ENCODE assay signal across 1 cellular context in genomic region chr5:135481908-135482307, GRCh38.
TF ChIP-seq lines count a peak whose summit lies in the region.

No MANE protein-coding gene starts in this region.

TF ChIP-seq in HepG2, 621 proteins besides CTCF, POLR2A, EP300 and RAD21 (continues in another document):
- no peak for TF ChIP-seq ZNF33B (CRISPR knock-in tag; IDR thresholded peaks at IDR 0.05)
- TF ChIP-seq, protein P1, sequence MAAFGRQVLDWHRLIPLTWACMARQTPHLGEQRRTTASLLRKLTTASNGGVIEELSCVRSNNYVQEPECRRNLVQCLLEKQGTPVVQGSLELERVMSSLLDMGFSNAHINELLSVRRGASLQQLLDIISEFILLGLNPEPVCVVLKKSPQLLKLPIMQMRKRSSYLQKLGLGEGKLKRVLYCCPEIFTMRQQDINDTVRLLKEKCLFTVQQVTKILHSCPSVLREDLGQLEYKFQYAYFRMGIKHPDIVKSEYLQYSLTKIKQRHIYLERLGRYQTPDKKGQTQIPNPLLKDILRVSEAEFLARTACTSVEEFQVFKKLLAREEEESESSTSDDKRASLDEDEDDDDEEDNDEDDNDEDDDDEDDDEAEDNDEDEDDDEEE (CRISPR knock-in tag; IDR thresholded peaks at IDR 0.05) = no peak
- TF ChIP-seq, protein P2, sequence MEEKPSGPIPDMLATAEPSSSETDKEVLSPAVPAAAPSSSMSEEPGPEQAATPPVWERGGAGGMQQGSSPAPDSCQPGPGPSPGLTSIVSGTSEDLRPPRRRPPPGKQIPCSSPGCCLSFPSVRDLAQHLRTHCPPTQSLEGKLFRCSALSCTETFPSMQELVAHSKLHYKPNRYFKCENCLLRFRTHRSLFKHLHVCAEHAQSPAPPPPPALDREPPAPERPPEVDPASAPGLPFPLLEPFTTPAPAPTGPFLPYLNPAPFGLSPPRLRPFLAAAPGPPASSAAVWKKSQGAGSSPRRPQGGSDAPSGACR (CRISPR knock-in tag; IDR thresholded peaks at IDR 0.05) = no peak
- TF ChIP-seq ZNF281 (CRISPR knock-in tag; IDR thresholded peaks at IDR 0.05; ENCODE audit: borderline replicate concordance) = no peak
- 0 out of 2 replicates have a peak, but pooled peaks have one; percentile 16 for TF ChIP-seq RAD51 (IDR thresholded peaks at IDR 0.05; ENCODE audit: borderline replicate concordance)
- no peak for TF ChIP-seq NR2F6 (IDR thresholded peaks at IDR 0.05)
- no peak for TF ChIP-seq NR2F6 (CRISPR knock-in tag; IDR thresholded peaks at IDR 0.05)
- no peak for TF ChIP-seq MZF1 (CRISPR knock-in tag; IDR thresholded peaks at IDR 0.05; ENCODE audit: borderline replicate concordance)
- TF ChIP-seq ZNF329 (CRISPR knock-in tag; IDR thresholded peaks at IDR 0.05; ENCODE audit: low read depth) = no peak
- TF ChIP-seq IRF2 (CRISPR knock-in tag; IDR thresholded peaks at IDR 0.05) = no peak
- TF ChIP-seq, protein P3, sequence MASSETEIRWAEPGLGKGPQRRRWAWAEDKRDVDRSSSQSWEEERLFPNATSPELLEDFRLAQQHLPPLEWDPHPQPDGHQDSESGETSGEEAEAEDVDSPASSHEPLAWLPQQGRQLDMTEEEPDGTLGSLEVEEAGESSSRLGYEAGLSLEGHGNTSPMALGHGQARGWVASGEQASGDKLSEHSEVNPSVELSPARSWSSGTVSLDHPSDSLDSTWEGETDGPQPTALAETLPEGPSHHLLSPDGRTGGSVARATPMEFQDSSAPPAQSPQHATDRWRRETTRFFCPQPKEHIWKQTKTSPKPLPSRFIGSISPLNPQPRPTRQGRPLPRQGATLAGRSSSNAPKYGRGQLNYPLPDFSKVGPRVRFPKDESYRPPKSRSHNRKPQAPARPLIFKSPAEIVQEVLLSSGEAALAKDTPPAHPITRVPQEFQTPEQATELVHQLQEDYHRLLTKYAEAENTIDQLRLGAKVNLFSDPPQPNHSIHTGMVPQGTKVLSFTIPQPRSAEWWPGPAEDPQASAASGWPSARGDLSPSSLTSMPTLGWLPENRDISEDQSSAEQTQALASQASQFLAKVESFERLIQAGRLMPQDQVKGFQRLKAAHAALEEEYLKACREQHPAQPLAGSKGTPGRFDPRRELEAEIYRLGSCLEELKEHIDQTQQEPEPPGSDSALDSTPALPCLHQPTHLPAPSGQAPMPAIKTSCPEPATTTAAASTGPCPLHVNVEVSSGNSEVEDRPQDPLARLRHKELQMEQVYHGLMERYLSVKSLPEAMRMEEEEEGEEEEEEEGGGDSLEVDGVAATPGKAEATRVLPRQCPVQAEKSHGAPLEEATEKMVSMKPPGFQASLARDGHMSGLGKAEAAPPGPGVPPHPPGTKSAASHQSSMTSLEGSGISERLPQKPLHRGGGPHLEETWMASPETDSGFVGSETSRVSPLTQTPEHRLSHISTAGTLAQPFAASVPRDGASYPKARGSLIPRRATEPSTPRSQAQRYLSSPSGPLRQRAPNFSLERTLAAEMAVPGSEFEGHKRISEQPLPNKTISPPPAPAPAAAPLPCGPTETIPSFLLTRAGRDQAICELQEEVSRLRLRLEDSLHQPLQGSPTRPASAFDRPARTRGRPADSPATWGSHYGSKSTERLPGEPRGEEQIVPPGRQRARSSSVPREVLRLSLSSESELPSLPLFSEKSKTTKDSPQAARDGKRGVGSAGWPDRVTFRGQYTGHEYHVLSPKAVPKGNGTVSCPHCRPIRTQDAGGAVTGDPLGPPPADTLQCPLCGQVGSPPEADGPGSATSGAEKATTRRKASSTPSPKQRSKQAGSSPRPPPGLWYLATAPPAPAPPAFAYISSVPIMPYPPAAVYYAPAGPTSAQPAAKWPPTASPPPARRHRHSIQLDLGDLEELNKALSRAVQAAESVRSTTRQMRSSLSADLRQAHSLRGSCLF (CRISPR knock-in tag; IDR thresholded peaks at IDR 0.05; ENCODE audit: borderline replicate concordance) = no peak
- TF ChIP-seq ZNF576 (CRISPR knock-in tag; IDR thresholded peaks at IDR 0.05) = no peak
- TF ChIP-seq SALL2 (CRISPR knock-in tag; IDR thresholded peaks at IDR 0.05) = no peak
- TF ChIP-seq ZNF18 (CRISPR knock-in tag; IDR thresholded peaks at IDR 0.05; ENCODE audit: insufficient replicate concordance) = no peak
- TF ChIP-seq KDM5B (CRISPR knock-in tag; IDR thresholded peaks at IDR 0.05; ENCODE audit: borderline replicate concordance) = no peak
- TF ChIP-seq BRCA1 (CRISPR knock-in tag; IDR thresholded peaks at IDR 0.05) = no peak
- no peak for TF ChIP-seq ZNF800 (CRISPR knock-in tag; IDR thresholded peaks at IDR 0.05)
- peak; percentile 68; the same call in 1 of the 2 replicates for TF ChIP-seq SP1 (IDR thresholded peaks at IDR 0.05)
- no peak for TF ChIP-seq SP1 (CRISPR knock-in tag; IDR thresholded peaks at IDR 0.05)
- no peak for TF ChIP-seq KLF6 (CRISPR knock-in tag; IDR thresholded peaks at IDR 0.05)
- TF ChIP-seq ZNF207 (IDR thresholded peaks at IDR 0.05; ENCODE audit: borderline replicate concordance) = 0 out of 2 replicates have a peak, but pooled peaks have one; percentile 76
- TF ChIP-seq, protein P4, sequence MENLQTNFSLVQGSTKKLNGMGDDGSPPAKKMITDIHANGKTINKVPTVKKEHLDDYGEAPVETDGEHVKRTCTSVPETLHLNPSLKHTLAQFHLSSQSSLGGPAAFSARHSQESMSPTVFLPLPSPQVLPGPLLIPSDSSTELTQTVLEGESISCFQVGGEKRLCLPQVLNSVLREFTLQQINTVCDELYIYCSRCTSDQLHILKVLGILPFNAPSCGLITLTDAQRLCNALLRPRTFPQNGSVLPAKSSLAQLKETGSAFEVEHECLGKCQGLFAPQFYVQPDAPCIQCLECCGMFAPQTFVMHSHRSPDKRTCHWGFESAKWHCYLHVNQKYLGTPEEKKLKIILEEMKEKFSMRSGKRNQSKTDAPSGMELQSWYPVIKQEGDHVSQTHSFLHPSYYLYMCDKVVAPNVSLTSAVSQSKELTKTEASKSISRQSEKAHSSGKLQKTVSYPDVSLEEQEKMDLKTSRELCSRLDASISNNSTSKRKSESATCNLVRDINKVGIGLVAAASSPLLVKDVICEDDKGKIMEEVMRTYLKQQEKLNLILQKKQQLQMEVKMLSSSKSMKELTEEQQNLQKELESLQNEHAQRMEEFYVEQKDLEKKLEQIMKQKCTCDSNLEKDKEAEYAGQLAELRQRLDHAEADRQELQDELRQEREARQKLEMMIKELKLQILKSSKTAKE (CRISPR knock-in tag; IDR thresholded peaks at IDR 0.05; ENCODE audit: borderline replicate concordance) = 0 out of 2 replicates have a peak, but pooled peaks have one; percentile 4
- 0 out of 2 replicates have a peak, but pooled peaks have one; percentile 12 for TF ChIP-seq ATM (IDR thresholded peaks at IDR 0.05; ENCODE audit: borderline replicate concordance)
- TF ChIP-seq SPEN (CRISPR knock-in tag; IDR thresholded peaks at IDR 0.05; ENCODE audit: low read depth) = no peak
- TF ChIP-seq SIX4 (CRISPR knock-in tag; IDR thresholded peaks at IDR 0.05) = no peak
- no peak for TF ChIP-seq ZNF777 (CRISPR knock-in tag; IDR thresholded peaks at IDR 0.05)
- no peak for TF ChIP-seq ZNF34 (CRISPR knock-in tag; IDR thresholded peaks at IDR 0.05; ENCODE audit: borderline replicate concordance)
- TF ChIP-seq ZFX (CRISPR knock-in tag; IDR thresholded peaks at IDR 0.05; ENCODE audit: low read depth) = no peak
- no peak for TF ChIP-seq ZNF839 (CRISPR knock-in tag; IDR thresholded peaks at IDR 0.05; ENCODE audit: borderline replicate concordance)
- TF ChIP-seq ZNF589 (CRISPR knock-in tag; conservative IDR thresholded peaks at IDR 0.05) = peak; percentile 46; the same call in 1 of the 2 replicates
- TF ChIP-seq SAP130 (CRISPR knock-in tag; IDR thresholded peaks at IDR 0.05; ENCODE audit: low read depth) = no peak
- TF ChIP-seq GATAD2A (CRISPR knock-in tag; IDR thresholded peaks at IDR 0.05) = no peak
- TF ChIP-seq FOXM1 (CRISPR knock-in tag; IDR thresholded peaks at IDR 0.05) = no peak
- no peak for TF ChIP-seq POGZ (CRISPR knock-in tag; IDR thresholded peaks at IDR 0.05)
- no peak for TF ChIP-seq MAFK (conservative IDR thresholded peaks at IDR 0.05 in 1 of 2, IDR thresholded peaks at IDR 0.05 in 1 of 2; ENCODE audit: low read length in 2 of 2)
- no peak for TF ChIP-seq TCF12 (IDR thresholded peaks at IDR 0.05)
- TF ChIP-seq TCF12 (CRISPR knock-in tag; IDR thresholded peaks at IDR 0.05) = no peak
- TF ChIP-seq ZNF142 (CRISPR knock-in tag; IDR thresholded peaks at IDR 0.05) = no peak
